Comparison of ENCODE assay signal across 8 cellular contexts in genomic region chr7:98400538-98401427, GRCh38. TPM values are rescaled to one million over a fixed set of nuclear protein-coding genes. Genes with fewer than 3 reads are reported as not detected.
DNase-seq lines count a peak whose midpoint lies in the region; ATAC-seq and TF ChIP-seq lines count a peak whose summit lies in the region.

A gene with protein sequence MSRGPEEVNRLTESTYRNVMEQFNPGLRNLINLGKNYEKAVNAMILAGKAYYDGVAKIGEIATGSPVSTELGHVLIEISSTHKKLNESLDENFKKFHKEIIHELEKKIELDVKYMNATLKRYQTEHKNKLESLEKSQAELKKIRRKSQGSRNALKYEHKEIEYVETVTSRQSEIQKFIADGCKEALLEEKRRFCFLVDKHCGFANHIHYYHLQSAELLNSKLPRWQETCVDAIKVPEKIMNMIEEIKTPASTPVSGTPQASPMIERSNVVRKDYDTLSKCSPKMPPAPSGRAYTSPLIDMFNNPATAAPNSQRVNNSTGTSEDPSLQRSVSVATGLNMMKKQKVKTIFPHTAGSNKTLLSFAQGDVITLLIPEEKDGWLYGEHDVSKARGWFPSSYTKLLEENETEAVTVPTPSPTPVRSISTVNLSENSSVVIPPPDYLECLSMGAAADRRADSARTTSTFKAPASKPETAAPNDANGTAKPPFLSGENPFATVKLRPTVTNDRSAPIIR (minus strand): TSS chr7:98401090. CDS start chr7:98400852, 238 bp downstream.

- H3K4me3 ChIP-seq in BLaER1 treated with 17β-estradiol and CSF1 and Interleukin-3, amounts not matched to agents 10 nM and 100 nM: peak within 1 kb of the TSS; percentile 63 to 79 (median 70)
- peak within 1 kb of the TSS; percentile 52 for H3K4me3 ChIP-seq in mucosa of stomach (ENCODE audit: low read length)

- peaks cover 0 to 7% (median 0%) of the 10 kb centered on the region in 11 experiments; a peak in 3 of 22 replicates for H4K20me1 ChIP-seq in BLaER1 treated with 17β-estradiol and CSF1 and Interleukin-3, amounts not matched to agents 10 nM and 100 nM

- no peaks in the 10 kb centered on the region for H3K9me3 ChIP-seq in BLaER1 treated with 17β-estradiol and CSF1 and Interleukin-3, amounts not matched to agents 10 nM and 100 nM (replicated peaks in 1 of 11)
- H3K9me3 ChIP-seq in mucosa of stomach (ENCODE audit: control insufficient read depth, low read length): no peaks in the 10 kb centered on the region

- H3K27me3 ChIP-seq in BLaER1 treated with 17β-estradiol and CSF1 and Interleukin-3, amounts not matched to agents 10 nM and 100 nM: 0 out of 22 replicates have a peak, but pooled peaks cover 0 to 7% (median 0%) of the 10 kb centered on the region in 11 experiments
- H3K27me3 ChIP-seq in mucosa of stomach (ENCODE audit: control insufficient read depth, insufficient read depth, low read length): no peaks in the 10 kb centered on the region

- H3K36me3 ChIP-seq in BLaER1 treated with 17β-estradiol and CSF1 and Interleukin-3, amounts not matched to agents 10 nM and 100 nM: no peaks in the 10 kb centered on the region
- no peaks in the 10 kb centered on the region for H3K36me3 ChIP-seq in mucosa of stomach (ENCODE audit: control insufficient read depth, insufficient read depth, low read length)

- H3K27ac ChIP-seq in BLaER1 treated with 17β-estradiol and CSF1 and Interleukin-3, amounts not matched to agents 10 nM and 100 nM: peak within 1 kb of the TSS in 9 of 11 experiments; percentile 34 to 71 (median 67); a peak in 17 of 22 replicates

- peak within 1 kb of the TSS; percentile 68 to 83 (median 77) for H3K9ac ChIP-seq in BLaER1 treated with 17β-estradiol and CSF1 and Interleukin-3, amounts not matched to agents 10 nM and 100 nM
- peak within 1 kb of the TSS; percentile 92 for H3K9ac ChIP-seq in mucosa of stomach (ENCODE audit: low read length)

- no peaks in the 10 kb centered on the region for H3K36me3 Mint-ChIP-seq in endothelial cell (ENCODE audit: low read depth, unreplicated experiment)

- H3K27ac Mint-ChIP-seq in endothelial cell (ENCODE audit: unreplicated experiment): no peak within 1 kb of the TSS

- TF ChIP-seq CTCF in endothelial cell (IDR thresholded peaks at IDR 0.05; ENCODE audit: unreplicated experiment): peak; percentile 83

- DNase-seq in NCI-H69 (lab: John Stamatoyannopoulos, UW) (peak; percentile 96), endothelial cell (ENCODE audit: low spot score) (peak; percentile 99)
- peak; percentile 61 to 78 (median 71) for DNase-seq in activated CD8-positive, alpha-beta memory T cell treated with anti-CD3 and anti-CD28 coated beads for 48 hours (ENCODE audit: low read depth in 2 of 3, low spot score in 2 of 3)
- DNase-seq in stimulated activated CD8-positive, alpha-beta memory T cell treated with anti-CD3 and anti-CD28 coated beads, Interleukin-7, amount 100 ng/mL, for 4 hours (ENCODE audit: low read depth in 2 of 2): peak; percentile 52 to 70

- peaks cover 11% of the 10 kb centered on the region for H3K27me3 Mint-ChIP-seq in endothelial cell (ENCODE audit: unreplicated experiment)

- H3K9me3 Mint-ChIP-seq in endothelial cell (ENCODE audit: unreplicated experiment): no peaks in the 10 kb centered on the region

- peak within 1 kb of the TSS; percentile 89 for H3K4me3 Mint-ChIP-seq in endothelial cell (ENCODE audit: unreplicated experiment)

- peaks cover 9 to 30% (median 23%) of the 10 kb centered on the region in 10 experiments; a peak in 18 of 20 replicates for H3K4me1 ChIP-seq in BLaER1 treated with 17β-estradiol and CSF1 and Interleukin-3, amounts not matched to agents 10 nM and 100 nM
- peaks cover 18% of the 10 kb centered on the region for H3K4me1 ChIP-seq in mucosa of stomach (ENCODE audit: control insufficient read depth, insufficient read depth, low read length)

- peak; percentile 81 for ATAC-seq in GM19395 (IDR thresholded peaks at IDR 0.05; ENCODE audit: unreplicated experiment)
- ATAC-seq in HG03469 (IDR thresholded peaks at IDR 0.05; ENCODE audit: unreplicated experiment): peak; percentile 59

- H3K4me2 ChIP-seq in BLaER1 treated with 17β-estradiol and CSF1 and Interleukin-3, amounts not matched to agents 10 nM and 100 nM: peak within 1 kb of the TSS; percentile 92 to 99 (median 97)

- H3K4me1 Mint-ChIP-seq in endothelial cell (ENCODE audit: unreplicated experiment): peaks cover 10% of the 10 kb centered on the region

RNA-seq across cellular contexts. Expression of the gene that starts here (rescaled TPM):
- 20.6 TPM for total RNA-seq in endothelial cell (ENCODE audit: unreplicated experiment)

Comparison
In these comparisons a context has a peak if more than half of its experiments do, and no peak if none do; other contexts are left out.
1. Peak in every context shown above with its lines: DNase-seq, ATAC-seq, H3K4me3 ChIP-seq and H3K27ac ChIP-seq.